12 cellular contexts compared by ENCODE assay signal in genomic region chr2:86704482-86704971, GRCh38. TPM values are rescaled to one million over a fixed set of nuclear protein-coding genes. Genes with fewer than 3 reads are reported as not detected.
A peak's percentile ranks its signal among the peaks of the same experiment; 100 is the strongest.
DNase-seq lines count a peak whose midpoint lies in the region; ATAC-seq and TF ChIP-seq lines count a peak whose summit lies in the region.
"Had no signal": no experiment of that assay in that cellular context is flagged by ENCODE, and none has a peak within 500 bp of the region (broad histone marks: within the 10 kb centered on the region; RNA-seq: fewer than 3 reads in every experiment).

No MANE protein-coding gene starts in this region.

- H3K27me3 ChIP-seq in GM23248 (replicated peaks; ENCODE audit: insufficient read depth) (no peaks in the 10 kb centered on the region), sigmoid colon (no peaks in the 10 kb centered on the region)

- H3K36me3 Mint-ChIP-seq in stimulated activated effector memory CD8-positive, alpha-beta T cell treated with anti-CD3 and anti-CD28 coated beads, Interleukin-12 subunit alpha, Interleukin-12 subunit beta, amount 100 ng/mL, for 72 hours, result no peaks in the 10 kb centered on the region

- H3K4me1 ChIP-seq in GM23248 (ENCODE audit: insufficient read depth) (peaks cover 32% of the 10 kb centered on the region), sigmoid colon (peaks cover 0 to 14% (median 9%) of the 10 kb centered on the region in 4 donors)

- peaks cover 2% of the 10 kb centered on the region for H3K9me3 Mint-ChIP-seq in stimulated activated effector memory CD8-positive, alpha-beta T cell treated with anti-CD3 and anti-CD28 coated beads, Interleukin-12 subunit alpha, Interleukin-12 subunit beta, amount 100 ng/mL, for 72 hours
- H3K9me3 Mint-ChIP-seq: activated T-cell treated with anti-CD3 and anti-CD28 coated beads, Interleukin-2, amount 50 U/mL, for 24 hours had no signal

- in situ Hi-C loops in GM23248 (cut with MboI), result no loop called here

- H4K20me1 ChIP-seq in GM23248 (ENCODE audit: insufficient read depth), result no peaks in the 10 kb centered on the region

- H3K9me3 ChIP-seq in GM23248 (ENCODE audit: low read depth) (no peaks in the 10 kb centered on the region), sigmoid colon (no peaks in the 10 kb centered on the region)

- H3K27ac ChIP-seq in GM23248 (peak overlapping the region; percentile 65), sigmoid colon (peak overlapping the region in 2 of 4 donors; percentile 5 to 32)

- no peak overlapping the region for H3K4me3 Mint-ChIP-seq in stimulated activated effector memory CD8-positive, alpha-beta T cell treated with anti-CD3 and anti-CD28 coated beads, Interleukin-12 subunit alpha, Interleukin-12 subunit beta, amount 100 ng/mL, for 72 hours
- H3K4me3 Mint-ChIP-seq: activated T-cell treated with anti-CD3 and anti-CD28 coated beads, Interleukin-2, amount 50 U/mL, for 24 hours; memory B cell; stimulated activated naive CD8-positive, alpha-beta T cell treated with anti-CD3 and anti-CD28 coated beads, Interleukin-15, Interleukin-2, amounts not matched to agents 100 ng/mL and 50 ng/mL, for 24 hours had no signal

- POLR2A ChIA-PET in GM10248 (lab: Yijun Ruan, JAX), result no interaction called here

- DNase-seq in GM23248 (peak; percentile 86), SW 1271 (lab: John Stamatoyannopoulos, UW) (peak; percentile 4 to 68), Right ventricle myocardium superior (peak; percentile 56), sciatic nerve (ENCODE audit: low spot score) (no peak), SIG-M5 treated with dmso at 0.1 percent for 504 hours (lab: John Stamatoyannopoulos, UW; ENCODE audit: unreplicated experiment) (no peak), sigmoid colon (no peak), GM10248 (ENCODE audit: extremely low spot score) (no peak)
- DNase-seq in stimulated activated effector memory CD8-positive, alpha-beta T cell treated with anti-CD3 and anti-CD28 coated beads, Interleukin-12 subunit alpha, Interleukin-12 subunit beta, amount 100 ng/mL, for 72 hours (ENCODE audit: low spot score in 2 of 2), result no peak
- DNase-seq: activated T-cell treated with anti-CD3 and anti-CD28 coated beads, Interleukin-2, amount 50 U/mL, for 24 hours; NCI-H1105 treated with DMSO at 0.1 percent for 48 hours had no signal

- H3K9ac ChIP-seq in GM23248, result peak overlapping the region; percentile 52; the same call in 1 of the 2 replicates

- 4 to 11% methylated on average over 4 of the region's 4 CpGs for WGBS in GM23248 (ENCODE audit: low coverage in 1 of 2, low lambda C conversion rate in 2 of 2, missing lambda C conversion rate in 2 of 2), 2 experiments
- 14 to 57% methylated on average over 4 of the region's 4 CpGs for WGBS in sigmoid colon, 2 donors

- H3F3A ChIP-seq in GM23248 (ENCODE audit: insufficient read depth), result peaks cover 29% of the 10 kb centered on the region

- H3K4me2 ChIP-seq in GM23248 (ENCODE audit: unreplicated experiment), result peak overlapping the region; percentile 84

- no peaks in the 10 kb centered on the region for H3K9me2 ChIP-seq in GM23248 (ENCODE audit: insufficient read depth)

- no peak for TF ChIP-seq EP300 in sigmoid colon (IDR thresholded peaks at IDR 0.05)

- peak overlapping the region; percentile 57 for H3K4me3 ChIP-seq in GM23248
- H3K4me3 ChIP-seq in sigmoid colon, result no peak overlapping the region

- intact Hi-C loops in Right ventricle myocardium superior (cut with DNase I) (loop anchor here (5.0 kb wide), 1 partner anchor 82 kb away; the partner anchor contains the start of gene RNF103), sciatic nerve (cut with DNase I) (no loop called here), sigmoid colon (cut with DNase I) (no loop called here)

- no peaks in the 10 kb centered on the region for H3K4me1 Mint-ChIP-seq in stimulated activated effector memory CD8-positive, alpha-beta T cell treated with anti-CD3 and anti-CD28 coated beads, Interleukin-12 subunit alpha, Interleukin-12 subunit beta, amount 100 ng/mL, for 72 hours
- H3K4me1 Mint-ChIP-seq: memory B cell had no signal

- CTCF ChIA-PET in GM10248 (lab: Yijun Ruan, JAX), result no interaction called here

- TF ChIP-seq CTCF in sigmoid colon (IDR thresholded peaks at IDR 0.05) (no peak), GM10248 (IDR thresholded peaks at IDR 0.05; ENCODE audit: control extremely low read depth, extremely low read depth, low read depth, missing control alignments) (no peak)

- no peaks in the 10 kb centered on the region for H3K36me3 ChIP-seq in GM23248 (ENCODE audit: low read depth)
- no peaks in the 10 kb centered on the region for H3K36me3 ChIP-seq in sigmoid colon

- H3K79me2 ChIP-seq in GM23248 (ENCODE audit: insufficient read depth), result no peaks in the 10 kb centered on the region

- TF ChIP-seq POLR2A in sigmoid colon (IDR thresholded peaks at IDR 0.05), result no peak

- no peak overlapping the region for H3K27ac Mint-ChIP-seq in stimulated activated effector memory CD8-positive, alpha-beta T cell treated with anti-CD3 and anti-CD28 coated beads, Interleukin-12 subunit alpha, Interleukin-12 subunit beta, amount 100 ng/mL, for 72 hours
- H3K27ac Mint-ChIP-seq: activated T-cell treated with anti-CD3 and anti-CD28 coated beads, Interleukin-2, amount 50 U/mL, for 24 hours; memory B cell; stimulated activated naive CD8-positive, alpha-beta T cell treated with anti-CD3 and anti-CD28 coated beads, Interleukin-15, Interleukin-2, amounts not matched to agents 100 ng/mL and 50 ng/mL, for 24 hours had no signal

- ATAC-seq in Right ventricle myocardium superior (ENCODE audit: poor library complexity) (peak; percentile 88), sciatic nerve (peak; percentile 24)
- no peak for ATAC-seq in stimulated activated effector memory CD8-positive, alpha-beta T cell treated with anti-CD3 and anti-CD28 coated beads, Interleukin-12 subunit alpha, Interleukin-12 subunit beta, amount 100 ng/mL, for 72 hours

- peak overlapping the region; percentile 41 for H2AFZ ChIP-seq in GM23248

RNA-seq across cellular contexts. Expression of gene RMND5A, which starts 15.6 kb away (rescaled TPM):
- 21.2 and 38.1 TPM in 2 replicates for total RNA-seq in GM23248 (2014; rRNA removed; shearing (Covaris generic))
- polyA plus RNA-seq in GM23248 (2016; fragmentation: Nextera tagmentation; extraction: Ambion mirVana) (6.8 and 7.2 TPM in 2 replicates), sigmoid colon (10 to 100 TPM; 19.9 to 35.6 (median 29.4) TPM)
- total RNA-seq in Right ventricle myocardium superior (96.0 TPM), sciatic nerve (43.6 TPM), sigmoid colon (10 to 100 TPM; 42.4 to 58.9 (median 52.1) TPM)

Comparison
In these comparisons a context has a peak if more than half of its experiments do, and no peak if none do; other contexts are left out.
1. DNase-seq: peak in GM23248 (single experiment), SW 1271 (2 of 2) and Right ventricle myocardium superior (single experiment); none in sciatic nerve (single experiment), stimulated activated effector memory CD8-positive, alpha-beta T cell treated with anti-CD3 and anti-CD28 coated beads, Interleukin-12 subunit alpha, Interleukin-12 subunit beta, amount 100 ng/mL, for 72 hours (0 of 2), SIG-M5 treated with dmso at 0.1 percent for 504 hours (single experiment), sigmoid colon (single experiment) and GM10248 (single experiment).